In genomic region chr2:119795309-119796303, GRCh38 we compare ENCODE assay signal across 2 cellular contexts.
TF ChIP-seq lines count a peak whose summit lies in the region.

No MANE protein-coding gene starts in this region.

TF ChIP-seq in SK-N-SH, 30 proteins besides CTCF, POLR2A, EP300 and RAD21 (continued from another document):
- TF ChIP-seq PBX3 (IDR thresholded peaks at IDR 0.05) = no peak
- no peak for TF ChIP-seq IRF3 (IDR thresholded peaks at IDR 0.05; ENCODE audit: low read depth, low read length)

TF ChIP-seq in SK-N-SH treated with all-trans-retinoic acid at 6 μM for 48 hours, 23 proteins besides CTCF, POLR2A, EP300 and RAD21 (continued from another document):
- no peak for TF ChIP-seq POU6F1 (CRISPR knock-in tag; IDR thresholded peaks at IDR 0.05; ENCODE audit: borderline replicate concordance, low read depth)
TF ChIP-seq in SK-N-SH treated with all-trans-retinoic acid at 6 μM for 48 hours: peak in this region for 0.
